Comparison of ENCODE assay signal across 8 cellular contexts in the genomic region with DNA sequence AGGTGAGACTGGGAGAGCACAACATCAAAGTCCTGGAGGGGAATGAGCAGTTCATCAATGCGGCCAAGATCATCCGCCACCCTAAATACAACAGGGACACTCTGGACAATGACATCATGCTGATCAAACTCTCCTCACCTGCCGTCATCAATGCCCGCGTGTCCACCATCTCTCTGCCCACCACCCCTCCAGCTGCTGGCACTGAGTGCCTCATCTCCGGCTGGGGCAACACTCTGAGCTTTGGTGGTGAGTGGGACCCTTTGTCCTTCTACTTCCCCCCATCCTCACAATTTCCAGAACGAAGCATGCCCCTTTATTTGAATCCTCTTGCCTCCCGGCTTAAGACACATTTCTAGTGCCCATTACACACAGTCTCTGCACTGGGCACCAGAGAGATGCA. TPM values are rescaled to one million over a fixed set of nuclear protein-coding genes. Genes with fewer than 3 reads are reported as not detected.
"Had no signal": no experiment of that assay in that cellular context is flagged by ENCODE, and none has a peak within 500 bp of the region (broad histone marks: within the 10 kb centered on the region; RNA-seq: fewer than 3 reads in every experiment).

No MANE protein-coding gene starts in this region.

- H3K4me3 Mint-ChIP-seq: GM23338, H9 had no signal

- DNase-seq: H9, HCEC 1CT, IMR-90 had no signal

- H3K4me3 ChIP-seq: GM23338, K562 had no signal

- FAIRE-seq: H1, H54, HTR-8/SVneo, K562 had no signal

- H3K27ac Mint-ChIP-seq: GM23338, H9 had no signal

- H3K9me3 Mint-ChIP-seq: GM23338 had no signal

- ATAC-seq: GM23338, K562 had no signal

RNA-seq across cellular contexts. Expression of gene PRSS3, which starts 2.5 kb away (rescaled TPM):
- total RNA-seq: H1, H9 had no signal
